Comparison of ENCODE assay signal across 12 cellular contexts in the genomic region with DNA sequence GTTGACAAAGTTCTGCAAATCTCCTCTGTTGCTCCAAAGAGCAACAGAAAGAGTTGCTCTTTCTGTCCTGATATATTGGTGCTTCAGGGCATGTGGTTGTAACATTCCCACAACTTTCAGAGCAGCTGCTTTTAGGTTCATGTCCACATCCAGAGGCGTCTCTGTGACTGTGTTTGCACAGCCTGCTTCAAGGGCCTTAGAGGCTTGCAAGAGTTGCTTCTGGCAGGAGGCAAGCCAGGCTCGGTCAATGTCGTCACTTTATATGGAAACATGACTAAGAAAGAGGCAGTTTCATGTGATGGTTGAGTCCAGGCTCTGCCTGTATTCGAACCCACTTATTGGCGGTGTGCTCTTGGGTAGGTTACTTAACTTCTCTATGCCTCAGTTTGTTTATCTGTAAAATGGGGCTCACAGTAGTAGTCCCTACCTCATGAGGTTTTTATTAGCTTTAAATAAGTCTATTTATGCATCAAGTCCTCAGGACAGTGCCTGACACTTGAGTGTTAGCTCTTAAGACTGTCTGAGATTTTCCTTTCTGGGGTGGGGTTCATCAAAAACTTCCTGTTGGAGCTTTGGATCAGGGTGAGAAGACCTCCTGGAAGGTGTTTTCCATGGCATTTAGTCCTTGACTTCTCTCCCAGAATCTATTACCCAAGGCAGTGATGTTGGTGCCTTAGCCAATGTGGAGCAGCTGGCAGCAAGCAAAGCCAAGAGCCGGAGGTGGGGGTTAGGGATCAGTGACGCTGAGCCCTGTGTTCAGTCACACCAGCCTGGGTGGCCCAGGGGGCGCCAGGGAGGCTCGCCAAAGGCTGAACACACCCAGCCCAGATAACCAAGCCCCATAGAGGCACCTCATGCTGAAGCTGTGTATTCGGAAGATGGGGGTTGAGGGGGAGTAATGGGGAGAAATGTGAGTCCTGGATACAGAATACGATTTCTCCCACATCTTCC. TPM values are rescaled to one million over a fixed set of nuclear protein-coding genes. Genes with fewer than 3 reads are reported as not detected.
A peak's percentile ranks its signal among the peaks of the same experiment; 100 is the strongest.
DNase-seq lines count a peak whose midpoint lies in the region; ATAC-seq and TF ChIP-seq lines count a peak whose summit lies in the region.
"Had no signal": no experiment of that assay in that cellular context is flagged by ENCODE, and none has a peak within 500 bp of the region (broad histone marks: within the 10 kb centered on the region; RNA-seq: fewer than 3 reads in every experiment).

No MANE protein-coding gene starts in this region.

- peaks cover 39% of the 10 kb centered on the region for H3K4me1 Mint-ChIP-seq in glutamatergic neuron (ENCODE audit: low read depth, unreplicated experiment)

- intact Hi-C loops in HCT116 (cut with micrococcal nuclease): no loop called here

- no peaks in the 10 kb centered on the region for H3K79me2 ChIP-seq in HCT116 (ENCODE audit: insufficient read depth, low read length)
- no peaks in the 10 kb centered on the region for H3K79me2 ChIP-seq in OCI-LY1 (ENCODE audit: insufficient read depth, low read length)

- peaks cover 7% of the 10 kb centered on the region for H3K9me3 Mint-ChIP-seq in glutamatergic neuron (ENCODE audit: unreplicated experiment)

- CTCF ChIA-PET in HCT116 (lab: Charles Lee): interaction anchor here (0.9 to 1.2 kb wide), 3 partner anchors 9 to 61 kb away, joined by 3 read pairs; no protein-coding TSS in a partner anchor

- H3K36me3 ChIP-seq in HCT116 (ENCODE audit: control insufficient read depth in 1 of 2, insufficient read depth in 2 of 2, low read length in 2 of 2): no peaks in the 10 kb centered on the region
- no peaks in the 10 kb centered on the region for H3K36me3 ChIP-seq in OCI-LY1 (ENCODE audit: insufficient read depth, low read length)
- H3K36me3 ChIP-seq: pancreas had no signal

- RAD21 ChIA-PET in HCT116 (lab: Charles Lee; ENCODE audit: low non-redundant PET in 1 of 2, low total read pairs in 2 of 2, uncharacterized antibody in 2 of 2, unreplicated experiment in 2 of 2): interaction anchor here in 1 of 2 experiments (1.3 kb wide), 1 partner anchor 61 kb away, joined by 3 read pairs; no protein-coding TSS in a partner anchor

- ATAC-seq in HCT116 (peak; percentile 81), GM21515 (IDR thresholded peaks at IDR 0.05; ENCODE audit: unreplicated experiment) (no peak)
- ATAC-seq: pancreas had no signal

- POLR2A ChIA-PET in HCT116 (lab: Charles Lee): no interaction called here

- H3K36me3 Mint-ChIP-seq in glutamatergic neuron (ENCODE audit: unreplicated experiment): no peaks in the 10 kb centered on the region

- H3K4me1 ChIP-seq in HCT116 (ENCODE audit: control insufficient read depth in 1 of 2, insufficient read depth in 2 of 2, low read length in 2 of 2) (peaks cover 0 to 4% of the 10 kb centered on the region in 2 experiments; a peak in 1 of 4 replicates), OCI-LY1 (ENCODE audit: insufficient read depth, low read length, severe bottlenecking) (no peaks in the 10 kb centered on the region)
- H3K4me1 ChIP-seq: Caco-2 had no signal

- TF ChIP-seq CTCF in HCT116 (IDR thresholded peaks at IDR 0.05 in 2 of 3, conservative IDR thresholded peaks at IDR 0.05 in 1 of 3; ENCODE audit: borderline replicate concordance in 1 of 3, insufficient read depth in 1 of 3, low read depth in 2 of 3, low read length in 2 of 3) (peak; percentile 14 to 44 (median 35); a peak in 4 of 6 replicates), OCI-LY1 (IDR thresholded peaks at IDR 0.05; ENCODE audit: low read length) (peak; percentile 54), glutamatergic neuron (IDR thresholded peaks at IDR 0.05; ENCODE audit: partially characterized antibody, unreplicated experiment) (no peak)

- no peak for TF ChIP-seq POLR2A in HCT116 (IDR thresholded peaks at IDR 0.05; ENCODE audit: borderline replicate concordance, extremely low read depth, insufficient read depth, insufficient read length)

- no peaks in the 10 kb centered on the region for H3K9me2 ChIP-seq in HCT116 (ENCODE audit: insufficient read depth)
- no peaks in the 10 kb centered on the region for H3K9me2 ChIP-seq in OCI-LY1 (ENCODE audit: low read depth, low read length)

- no peaks in the 10 kb centered on the region for H3F3A ChIP-seq in OCI-LY1 (ENCODE audit: insufficient read depth, low read length)

- H3K4me2 ChIP-seq in HCT116 (ENCODE audit: low read length) (no peak overlapping the region), OCI-LY1 (ENCODE audit: low read length) (no peak overlapping the region)

- no peak overlapping the region for H3K27ac ChIP-seq in HCT116 (ENCODE audit: low read depth, low read length)
- H3K27ac ChIP-seq in OCI-LY1 (ENCODE audit: low read depth, low read length, poor library complexity, severe bottlenecking): no peak overlapping the region
- H3K27ac ChIP-seq: epithelial cell of prostate, pancreas had no signal

- TF ChIP-seq RAD21 in HCT116 (IDR thresholded peaks at IDR 0.05; ENCODE audit: low read depth): 0 out of 2 replicates have a peak, but pooled peaks have one; percentile 15

- peaks cover 8% of the 10 kb centered on the region for H3K27me3 Mint-ChIP-seq in glutamatergic neuron (ENCODE audit: unreplicated experiment)

- H3K9me3 ChIP-seq in HCT116 (ENCODE audit: control insufficient read depth in 1 of 2, insufficient read depth in 1 of 2, low read depth in 1 of 2, low read length in 2 of 2) (no peaks in the 10 kb centered on the region), OCI-LY1 (ENCODE audit: low read length) (no peaks in the 10 kb centered on the region)
- H3K9me3 ChIP-seq: Caco-2, pancreas had no signal

- H3K4me3 Mint-ChIP-seq in glutamatergic neuron (ENCODE audit: unreplicated experiment): no peak overlapping the region

- H3K27me3 ChIP-seq in HCT116 (ENCODE audit: insufficient read depth, low read length) (no peaks in the 10 kb centered on the region), OCI-LY1 (ENCODE audit: insufficient read depth, low read length) (no peaks in the 10 kb centered on the region)
- H3K27me3 ChIP-seq: pancreas had no signal

- no peaks in the 10 kb centered on the region for H4K20me1 ChIP-seq in HCT116 (ENCODE audit: insufficient read depth)
- H4K20me1 ChIP-seq in OCI-LY1 (ENCODE audit: insufficient read depth, low read length): no peaks in the 10 kb centered on the region

- no TSS peak for BruUV-seq in HCT116 (replicated peaks; lab: Mats Ljungman, UMichigan)

- DNase-seq in DMS 273 treated with DMSO at 0.1 percent for 48 hours (lab: John Stamatoyannopoulos, UW) (peak; percentile 43), HCT116 (ENCODE audit: low read depth, low spot score) (no peak), glutamatergic neuron (peak; percentile 53), superior temporal gyrus (ENCODE audit: extremely low spot score) (no peak), SK-N-DZ (ENCODE audit: low spot score) (no peak), germinal center (ENCODE audit: low spot score) (no peak)
- DNase-seq: kidney had no signal

- H2AFZ ChIP-seq in HCT116 (ENCODE audit: low read depth, low read length, poor library complexity, severe bottlenecking): no peak overlapping the region
- no peak overlapping the region for H2AFZ ChIP-seq in OCI-LY1 (ENCODE audit: low read length)

- H3K27ac Mint-ChIP-seq in glutamatergic neuron (ENCODE audit: unreplicated experiment): peak overlapping the region; percentile 68

- H3K9ac ChIP-seq in HCT116 (ENCODE audit: low read length) (no peak overlapping the region), OCI-LY1 (ENCODE audit: low read length) (no peak overlapping the region)

- H3K4me3 ChIP-seq in HCT116 (replicated peaks in 1 of 2; ENCODE audit: low read depth in 1 of 2, low read length in 2 of 2) (no peak overlapping the region), OCI-LY1 (ENCODE audit: low read depth, low read length, poor library complexity, severe bottlenecking) (no peak overlapping the region)
- H3K4me3 ChIP-seq: pancreas had no signal

TF ChIP-seq in HCT116, 20 proteins besides CTCF, POLR2A, EP300 and RAD21:
- TF ChIP-seq, protein P1, sequence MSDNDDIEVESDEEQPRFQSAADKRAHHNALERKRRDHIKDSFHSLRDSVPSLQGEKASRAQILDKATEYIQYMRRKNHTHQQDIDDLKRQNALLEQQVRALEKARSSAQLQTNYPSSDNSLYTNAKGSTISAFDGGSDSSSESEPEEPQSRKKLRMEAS (IDR thresholded peaks at IDR 0.05): no peak

RNA-seq across cellular contexts. Expression of a gene that starts 18.9 kb away (rescaled TPM):
- total RNA-seq in HCT116 (2021; ENCODE audit: unreplicated experiment) (0.44 TPM), glutamatergic neuron (ENCODE audit: unreplicated experiment) (2.1 TPM)
- polyA plus RNA-seq in HCT116 (2012): 0.31 TPM in 2 replicates
- polyA plus RNA-seq in SK-N-DZ (2014; cell fraction: cytosol; rRNA removed): 0.50 and 0.63 TPM in 2 replicates
- 1.0 and 3.1 TPM in 2 replicates for polyA plus RNA-seq in SK-N-DZ (2014; cell fraction: nucleus; rRNA removed)
- total RNA-seq: kidney had no signal

Comparison
In these comparisons a context has a peak if more than half of its experiments do, and no peak if none do; other contexts are left out.
1. DNase-seq: peak in DMS 273 treated with DMSO at 0.1 percent for 48 hours (single experiment) and glutamatergic neuron (single experiment); none in HCT116 (single experiment), superior temporal gyrus (single experiment), SK-N-DZ (single experiment) and germinal center (single experiment).